Comparison of ENCODE assay signal across 1 cellular context in the genomic region with DNA sequence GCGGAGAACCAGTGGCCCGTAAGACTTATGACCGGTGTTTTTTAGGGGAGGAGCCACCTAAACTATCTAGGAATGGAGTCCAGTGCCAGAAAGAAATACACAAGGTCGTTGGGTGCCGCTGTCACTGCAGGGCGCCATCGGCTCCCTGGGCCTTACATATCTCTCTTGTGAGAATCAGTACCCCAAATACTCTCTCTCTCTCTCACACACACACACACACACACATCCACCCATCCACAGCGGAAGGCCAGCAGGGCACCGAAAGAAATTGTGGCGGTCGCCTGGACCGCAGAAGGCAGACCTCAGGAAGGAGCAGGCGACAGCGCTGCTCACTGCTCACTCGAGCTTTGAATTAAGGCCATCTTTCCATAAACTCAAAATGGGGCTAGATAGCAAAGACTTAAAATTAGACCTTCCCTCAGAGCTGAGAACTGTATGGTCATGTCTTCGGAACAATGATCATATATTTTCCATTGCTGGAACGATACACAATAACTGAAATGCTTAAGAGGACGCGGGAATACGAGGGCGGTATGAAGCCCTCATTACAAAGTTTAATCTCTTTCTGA.
TF ChIP-seq lines count a peak whose summit lies in the region.

No MANE protein-coding gene starts in this region.

TF ChIP-seq in SK-N-SH, 30 proteins besides CTCF, POLR2A, EP300 and RAD21 (continued from another document):
- TF ChIP-seq ELF1 (IDR thresholded peaks at IDR 0.05) (no peak), YY1 (IDR thresholded peaks at IDR 0.05; ENCODE audit: low read depth) (no peak), SIN3A (IDR thresholded peaks at IDR 0.05; ENCODE audit: borderline replicate concordance, low read depth, low read length) (no peak)
- TF ChIP-seq, protein P1, sequence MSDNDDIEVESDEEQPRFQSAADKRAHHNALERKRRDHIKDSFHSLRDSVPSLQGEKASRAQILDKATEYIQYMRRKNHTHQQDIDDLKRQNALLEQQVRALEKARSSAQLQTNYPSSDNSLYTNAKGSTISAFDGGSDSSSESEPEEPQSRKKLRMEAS (IDR thresholded peaks at IDR 0.05; ENCODE audit: low read depth), result no peak
- TF ChIP-seq, protein P2, sequence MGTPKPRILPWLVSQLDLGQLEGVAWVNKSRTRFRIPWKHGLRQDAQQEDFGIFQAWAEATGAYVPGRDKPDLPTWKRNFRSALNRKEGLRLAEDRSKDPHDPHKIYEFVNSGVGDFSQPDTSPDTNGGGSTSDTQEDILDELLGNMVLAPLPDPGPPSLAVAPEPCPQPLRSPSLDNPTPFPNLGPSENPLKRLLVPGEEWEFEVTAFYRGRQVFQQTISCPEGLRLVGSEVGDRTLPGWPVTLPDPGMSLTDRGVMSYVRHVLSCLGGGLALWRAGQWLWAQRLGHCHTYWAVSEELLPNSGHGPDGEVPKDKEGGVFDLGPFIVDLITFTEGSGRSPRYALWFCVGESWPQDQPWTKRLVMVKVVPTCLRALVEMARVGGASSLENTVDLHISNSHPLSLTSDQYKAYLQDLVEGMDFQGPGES (IDR thresholded peaks at IDR 0.05; ENCODE audit: low read depth, low read length), result no peak
